Comparison of ENCODE assay signal across 8 cellular contexts in the genomic region with DNA sequence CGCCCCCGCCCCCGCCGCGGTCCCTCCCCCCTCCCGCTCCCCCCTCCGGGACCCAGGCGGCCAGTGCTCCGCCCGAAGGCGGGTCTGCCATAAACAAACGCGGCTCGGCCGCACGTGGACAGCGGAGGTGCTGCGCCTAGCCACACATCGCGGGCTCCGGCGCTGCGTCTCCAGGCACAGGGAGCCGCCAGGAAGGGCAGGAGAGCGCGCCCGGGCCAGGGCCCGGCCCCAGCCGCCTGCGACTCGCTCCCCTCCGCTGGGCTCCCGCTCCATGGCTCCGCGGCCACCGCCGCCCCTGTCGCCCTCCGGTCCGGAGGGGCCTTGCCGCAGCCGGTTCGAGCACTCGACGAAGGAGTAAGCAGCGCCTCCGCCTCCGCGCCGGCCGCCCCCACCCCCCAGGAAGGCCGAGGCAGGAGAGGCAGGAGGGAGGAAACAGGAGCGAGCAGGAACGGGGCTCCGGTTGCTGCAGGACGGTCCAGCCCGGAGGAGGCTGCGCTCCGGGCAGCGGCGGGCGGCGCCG. TPM values are rescaled to one million over a fixed set of nuclear protein-coding genes. Genes with fewer than 3 reads are reported as not detected.
DNase-seq lines count a peak whose midpoint lies in the region; ATAC-seq and TF ChIP-seq lines count a peak whose summit lies in the region.

A gene with protein sequence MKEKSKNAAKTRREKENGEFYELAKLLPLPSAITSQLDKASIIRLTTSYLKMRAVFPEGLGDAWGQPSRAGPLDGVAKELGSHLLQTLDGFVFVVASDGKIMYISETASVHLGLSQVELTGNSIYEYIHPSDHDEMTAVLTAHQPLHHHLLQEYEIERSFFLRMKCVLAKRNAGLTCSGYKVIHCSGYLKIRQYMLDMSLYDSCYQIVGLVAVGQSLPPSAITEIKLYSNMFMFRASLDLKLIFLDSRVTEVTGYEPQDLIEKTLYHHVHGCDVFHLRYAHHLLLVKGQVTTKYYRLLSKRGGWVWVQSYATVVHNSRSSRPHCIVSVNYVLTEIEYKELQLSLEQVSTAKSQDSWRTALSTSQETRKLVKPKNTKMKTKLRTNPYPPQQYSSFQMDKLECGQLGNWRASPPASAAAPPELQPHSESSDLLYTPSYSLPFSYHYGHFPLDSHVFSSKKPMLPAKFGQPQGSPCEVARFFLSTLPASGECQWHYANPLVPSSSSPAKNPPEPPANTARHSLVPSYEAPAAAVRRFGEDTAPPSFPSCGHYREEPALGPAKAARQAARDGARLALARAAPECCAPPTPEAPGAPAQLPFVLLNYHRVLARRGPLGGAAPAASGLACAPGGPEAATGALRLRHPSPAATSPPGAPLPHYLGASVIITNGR (plus strand): TSS at position 90 of the 520 bp plus-strand sequence. CDS start 632 bp downstream, outside the sequence.

- no peaks in the 10 kb centered on the region for H3F3A ChIP-seq in smooth muscle cell (ENCODE audit: low read depth)

- no peaks in the 10 kb centered on the region for H4K20me1 ChIP-seq in smooth muscle cell (ENCODE audit: low read depth)

- no peaks in the 10 kb centered on the region for H3K9me3 Mint-ChIP-seq in activated CD8-positive, alpha-beta memory T cell treated with anti-CD3 and anti-CD28 coated beads, Interleukin-2, amount 10 ng/mL, durations not matched to agents 7 days and 5 days (ENCODE audit: low read depth)
- no peaks in the 10 kb centered on the region for H3K9me3 Mint-ChIP-seq in CD4-positive, alpha-beta memory T cell

- 0 to 1% (median 0%) methylated on average over 12 to 64 of the region's 64 CpGs; no CpG with 5 or more reads in 1 of the 4 donors for WGBS in heart left ventricle, 4 donors
- WGBS in smooth muscle cell (ENCODE audit: low lambda C conversion rate), result under 1% methylated on average over 43 of the region's 64 CpGs

- no peak within 1 kb of the TSS for H3K9ac ChIP-seq in smooth muscle cell (ENCODE audit: low read depth)

- H3K27ac Mint-ChIP-seq in activated CD8-positive, alpha-beta memory T cell treated with anti-CD3 and anti-CD28 coated beads, Interleukin-2, amount 10 ng/mL, durations not matched to agents 7 days and 5 days, result peak within 1 kb of the TSS; percentile 67
- no peak within 1 kb of the TSS for H3K27ac Mint-ChIP-seq in CD4-positive, alpha-beta memory T cell

- peaks cover 90 to 100% (median 100%) of the 10 kb centered on the region in 9 donors for H3K27me3 ChIP-seq in heart left ventricle
- H3K27me3 ChIP-seq in smooth muscle cell (ENCODE audit: low read depth), result peaks cover 100% of the 10 kb centered on the region
- peaks cover 34% of the 10 kb centered on the region for H3K27me3 ChIP-seq in CD4-positive, alpha-beta memory T cell (ENCODE audit: insufficient read depth, low read length)

- no peak for DNase-seq in activated CD8-positive, alpha-beta memory T cell treated with anti-CD3 and anti-CD28 coated beads, Interleukin-2, amount 10 ng/mL, durations not matched to agents 7 days and 5 days
- no peak for DNase-seq in activated CD8-positive, alpha-beta memory T cell treated with anti-CD3 and anti-CD28 coated beads, Interleukin-2, amount 50 U/mL, for 4 hours
- DNase-seq in RPMI7951 (ENCODE audit: low read depth) (peak; percentile 64), heart left ventricle (no peak), smooth muscle cell (lab: John Stamatoyannopoulos, UW; ENCODE audit: unreplicated experiment) (no peak), GF-D8 (lab: John Stamatoyannopoulos, UW) (no peak)
- no peak for DNase-seq in CD4-positive, alpha-beta memory T cell

- no peaks in the 10 kb centered on the region for H3K36me3 ChIP-seq in heart left ventricle
- no peaks in the 10 kb centered on the region for H3K36me3 ChIP-seq in smooth muscle cell (ENCODE audit: low read depth)
- H3K36me3 ChIP-seq in CD4-positive, alpha-beta memory T cell (ENCODE audit: insufficient read depth, low read length), result no peaks in the 10 kb centered on the region

- no peaks in the 10 kb centered on the region for H3K79me2 ChIP-seq in smooth muscle cell (ENCODE audit: low read depth)

- peaks cover 7% of the 10 kb centered on the region for H3K4me1 Mint-ChIP-seq in activated CD8-positive, alpha-beta memory T cell treated with anti-CD3 and anti-CD28 coated beads, Interleukin-2, amount 10 ng/mL, durations not matched to agents 7 days and 5 days
- H3K4me1 Mint-ChIP-seq in CD4-positive, alpha-beta memory T cell, result peaks cover 9 to 26% (median 13%) of the 10 kb centered on the region in 4 donors

- H3K4me3 Mint-ChIP-seq in activated CD8-positive, alpha-beta memory T cell treated with anti-CD3 and anti-CD28 coated beads, Interleukin-2, amount 10 ng/mL, durations not matched to agents 7 days and 5 days, result peak within 1 kb of the TSS; percentile 35
- peak within 1 kb of the TSS in 3 of 8 donors; percentile 45 to 74 (median 72) for H3K4me3 Mint-ChIP-seq in CD4-positive, alpha-beta memory T cell

- H3K36me3 Mint-ChIP-seq in activated CD8-positive, alpha-beta memory T cell treated with anti-CD3 and anti-CD28 coated beads, Interleukin-2, amount 10 ng/mL, durations not matched to agents 7 days and 5 days, result peaks cover 2% of the 10 kb centered on the region
- no peaks in the 10 kb centered on the region for H3K36me3 Mint-ChIP-seq in CD4-positive, alpha-beta memory T cell

- peak within 1 kb of the TSS; percentile 28 to 56 (median 50) for H3K4me3 ChIP-seq in heart left ventricle
- H3K4me3 ChIP-seq in smooth muscle cell, result peak within 1 kb of the TSS; percentile 44
- H3K4me3 ChIP-seq in CD4-positive, alpha-beta memory T cell (ENCODE audit: low read length in 2 of 2), result no peak within 1 kb of the TSS

- no peaks in the 10 kb centered on the region for H3K9me3 ChIP-seq in heart left ventricle
- no peaks in the 10 kb centered on the region for H3K9me3 ChIP-seq in smooth muscle cell (replicated peaks; ENCODE audit: low read depth)
- H3K9me3 ChIP-seq in CD4-positive, alpha-beta memory T cell (ENCODE audit: control insufficient read depth in 1 of 2, low read length in 2 of 2), result no peaks in the 10 kb centered on the region

- CTCF ChIA-PET in activated CD8-positive, alpha-beta memory T cell treated with anti-CD3 and anti-CD28 coated beads, Interleukin-2, amount 10 ng/mL, durations not matched to agents 7 days and 5 days (lab: Charles Lee), result interaction anchor here (0.6 kb wide), 1 partner anchor 12 kb away, joined by 3 read pairs; no protein-coding TSS in a partner anchor
- CTCF ChIA-PET in CD4-positive, alpha-beta memory T cell (lab: Charles Lee; ENCODE audit: partially characterized antibody), result no interaction called here

- no peak within 1 kb of the TSS for H2AFZ ChIP-seq in smooth muscle cell (ENCODE audit: low read depth)

- TF ChIP-seq CTCF in heart left ventricle (IDR thresholded peaks at IDR 0.05) (no peak), smooth muscle cell (IDR thresholded peaks at IDR 0.05; ENCODE audit: borderline replicate concordance, insufficient read depth, poor library complexity, severe bottlenecking) (no peak)

- H3K4me1 ChIP-seq in heart left ventricle (peaks cover 15 to 59% (median 43%) of the 10 kb centered on the region in 12 donors), smooth muscle cell (ENCODE audit: low read depth) (peaks cover 35% of the 10 kb centered on the region)
- H3K4me1 ChIP-seq in CD4-positive, alpha-beta memory T cell (ENCODE audit: insufficient read depth, low read length), result peaks cover 14% of the 10 kb centered on the region

- ATAC-seq in activated CD8-positive, alpha-beta memory T cell treated with anti-CD3 and anti-CD28 coated beads, Interleukin-2, amount 10 ng/mL, durations not matched to agents 7 days and 5 days, result no peak
- ATAC-seq in heart left ventricle (peak in 2 of 4 donors; percentile 9 to 36), HG03457 (IDR thresholded peaks at IDR 0.05; ENCODE audit: unreplicated experiment) (no peak)

- peaks cover 85% of the 10 kb centered on the region for H3K27me3 Mint-ChIP-seq in activated CD8-positive, alpha-beta memory T cell treated with anti-CD3 and anti-CD28 coated beads, Interleukin-2, amount 10 ng/mL, durations not matched to agents 7 days and 5 days
- H3K27me3 Mint-ChIP-seq in CD4-positive, alpha-beta memory T cell, result peaks cover 47 to 57% of the 10 kb centered on the region in 2 donors

- H3K27ac ChIP-seq in heart left ventricle, result no peak within 1 kb of the TSS
- no peak within 1 kb of the TSS for H3K27ac ChIP-seq in smooth muscle cell (ENCODE audit: low read depth)
- H3K27ac ChIP-seq in CD4-positive, alpha-beta memory T cell (ENCODE audit: low read depth, low read length), result no peak within 1 kb of the TSS

- intact Hi-C loops in heart left ventricle (cut with DNase I), result no loop called here
- intact Hi-C loops in CD4-positive, alpha-beta memory T cell (cut with micrococcal nuclease), result no loop called here

- POLR2A ChIA-PET in CD4-positive, alpha-beta memory T cell (lab: Charles Lee; ENCODE audit: partially characterized antibody), result no interaction called here

- no peak for TF ChIP-seq POLR2A in heart left ventricle (IDR thresholded peaks at IDR 0.05)

- H3K4me2 ChIP-seq in smooth muscle cell, result peak within 1 kb of the TSS; percentile 86

RNA-seq across cellular contexts. Expression of the gene that starts here (rescaled TPM):
- under 1 TPM in 1 of 2 experiments, not detected in 1; 0.09 TPM for total RNA-seq in activated CD8-positive, alpha-beta memory T cell treated with anti-CD3 and anti-CD28 coated beads, Interleukin-2, amount 10 ng/mL, durations not matched to agents 7 days and 5 days
- 1.2 and 1.5 TPM in 2 replicates for total RNA-seq in RPMI7951 (2014; rRNA removed; shearing (Covaris generic))
- total RNA-seq in heart left ventricle, result under 1 TPM in 2 of 9 donors, not detected in 7; 0.15 to 0.88 TPM
- under 1 TPM in 1 of 2 donors, not detected in 1; 0.01 TPM for polyA plus RNA-seq in heart left ventricle
- not detected in 2 replicates for total RNA-seq in smooth muscle cell
- polyA plus RNA-seq in smooth muscle cell, result 0.25 and 0.43 TPM in 2 replicates
- total RNA-seq in CD4-positive, alpha-beta memory T cell, result not detected
- polyA plus RNA-seq in CD4-positive, alpha-beta memory T cell, result under 1 TPM; 0.05 to 0.07 TPM

Comparison
In these comparisons a context has a peak if more than half of its experiments do, and no peak if none do; other contexts are left out.
1. H3K4me3 ChIP-seq: peak in heart left ventricle (12 of 12) and smooth muscle cell (single experiment); none in CD4-positive, alpha-beta memory T cell (0 of 2).